In the genomic region with DNA sequence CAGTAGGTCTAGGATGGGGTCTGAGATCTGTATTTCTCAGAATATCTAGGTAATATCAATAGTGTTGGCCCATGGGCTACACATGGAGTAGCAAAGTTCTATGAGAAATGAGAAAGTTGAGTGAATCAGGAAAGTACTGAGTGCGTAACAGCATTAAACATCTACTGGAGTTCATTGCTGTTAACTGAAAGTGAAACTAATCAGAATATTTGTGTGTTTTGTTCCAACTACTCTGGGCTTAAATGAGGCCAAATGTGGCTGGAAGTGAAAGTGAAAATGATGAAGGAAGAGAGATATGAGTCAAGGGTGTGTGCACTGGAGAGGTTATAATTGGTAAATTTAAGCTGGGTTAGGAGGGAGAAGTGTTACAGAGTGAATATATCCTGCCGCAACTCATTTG, we compare ENCODE assay signal across 8 cellular contexts. TPM values are rescaled to one million over a fixed set of nuclear protein-coding genes. Genes with fewer than 3 reads are reported as not detected.
DNase-seq lines count a peak whose midpoint lies in the region; ATAC-seq and TF ChIP-seq lines count a peak whose summit lies in the region.

No MANE protein-coding gene starts in this region.

- peaks cover 9% of the 10 kb centered on the region for H3K9me3 Mint-ChIP-seq in activated naive CD8-positive, alpha-beta T cell treated with anti-CD3 and anti-CD28 coated beads, Interleukin-2, amount 50 U/mL, for 24 hours

- H3K27ac Mint-ChIP-seq in activated naive CD8-positive, alpha-beta T cell treated with anti-CD3 and anti-CD28 coated beads, Interleukin-2, amount 50 U/mL, for 24 hours: no peak overlapping the region

- no peak overlapping the region for H3K4me3 Mint-ChIP-seq in activated naive CD8-positive, alpha-beta T cell treated with anti-CD3 and anti-CD28 coated beads, Interleukin-2, amount 50 U/mL, for 24 hours

- TF ChIP-seq CTCF in mucosa of descending colon (IDR thresholded peaks at IDR 0.05): no peak

- H3K27me3 Mint-ChIP-seq in activated naive CD8-positive, alpha-beta T cell treated with anti-CD3 and anti-CD28 coated beads, Interleukin-2, amount 50 U/mL, for 24 hours: no peaks in the 10 kb centered on the region

- H3K9me3 ChIP-seq in mucosa of descending colon: no peaks in the 10 kb centered on the region

- no peaks in the 10 kb centered on the region for H3K36me3 Mint-ChIP-seq in activated naive CD8-positive, alpha-beta T cell treated with anti-CD3 and anti-CD28 coated beads, Interleukin-2, amount 50 U/mL, for 24 hours (ENCODE audit: low read depth)

- ATAC-seq in GM21723 (IDR thresholded peaks at IDR 0.05; ENCODE audit: unreplicated experiment): peak; percentile 100
- peak; percentile 90 for ATAC-seq in activated naive CD8-positive, alpha-beta T cell treated with anti-CD3 and anti-CD28 coated beads, Interleukin-2, amount 50 U/mL, for 24 hours
- ATAC-seq in mucosa of descending colon: peak; percentile 97

- no peaks in the 10 kb centered on the region for H3K36me3 ChIP-seq in mucosa of descending colon (ENCODE audit: low read depth)

- no peak overlapping the region for H3K4me3 ChIP-seq in mucosa of descending colon

- H3K4me1 Mint-ChIP-seq in activated naive CD8-positive, alpha-beta T cell treated with anti-CD3 and anti-CD28 coated beads, Interleukin-2, amount 50 U/mL, for 24 hours: peaks cover 11% of the 10 kb centered on the region

- DNase-seq in NK-92 treated with Interleukin-12 subunit alpha and Interleukin-12 subunit beta, amount 100 ng/mL, for 24 hours (lab: John Stamatoyannopoulos, UW): peak; percentile 1
- no peak for DNase-seq in NK-92 (lab: John Stamatoyannopoulos, UW; ENCODE audit: unreplicated experiment)
- DNase-seq in KG1 (lab: John Stamatoyannopoulos, UW): peak; percentile 34
- DNase-seq in activated naive CD8-positive, alpha-beta T cell treated with anti-CD3 and anti-CD28 coated beads, Interleukin-2, amount 50 U/mL, for 24 hours: peak; percentile 7
- DNase-seq in mucosa of descending colon: peak in 1 of 3 donors; percentile 16
- DNase-seq in cortex of kidney (lab: John Stamatoyannopoulos, UW): no peak
- no peak for DNase-seq in C1 segment of cervical spinal cord (lab: John Stamatoyannopoulos, UW)

- no peaks in the 10 kb centered on the region for H3K4me1 ChIP-seq in mucosa of descending colon (ENCODE audit: low read depth)

- intact Hi-C loops in mucosa of descending colon (cut with DNase I, micrococcal nuclease): no loop called here

RNA-seq across cellular contexts. Expression of gene TMEM106B, which starts 46.5 kb away (rescaled TPM):
- total RNA-seq in mucosa of descending colon: 10 to 100 TPM; 44.0 to 64.8 (median 60.2) TPM

Comparison
In these comparisons a context has a peak if more than half of its experiments do, and no peak if none do; other contexts are left out.
1. DNase-seq: peak in NK-92 treated with Interleukin-12 subunit alpha and Interleukin-12 subunit beta, amount 100 ng/mL, for 24 hours (single experiment), KG1 (single experiment) and activated naive CD8-positive, alpha-beta T cell treated with anti-CD3 and anti-CD28 coated beads, Interleukin-2, amount 50 U/mL, for 24 hours (single experiment); none in NK-92 (single experiment), cortex of kidney (single experiment) and C1 segment of cervical spinal cord (0 of 14).
2. Peak in every context shown above with its lines, with median percentiles within 50 percentile points of each other: ATAC-seq.